ENCODE assay signal across 15 cellular contexts in genomic region chr4:8856835-8857590, GRCh38. TPM values are rescaled to one million over a fixed set of nuclear protein-coding genes. Genes with fewer than 3 reads are reported as not detected.
DNase-seq lines count a peak whose midpoint lies in the region; ATAC-seq and TF ChIP-seq lines count a peak whose summit lies in the region.
"Had no signal": no experiment of that assay in that cellular context is flagged by ENCODE, and none has a peak within 500 bp of the region (broad histone marks: within the 10 kb centered on the region; RNA-seq: fewer than 3 reads in every experiment).

No MANE protein-coding gene starts in this region.

- peaks cover 51% of the 10 kb centered on the region for H3K27me3 Mint-ChIP-seq in activated T-cell treated with anti-CD3 and anti-CD28 coated beads, Interleukin-2, amount 50 U/mL, for 72 hours (ENCODE audit: low read depth)
- peaks cover 42% of the 10 kb centered on the region for H3K27me3 Mint-ChIP-seq in activated T-helper 17 cell treated with anti-CD3 and anti-CD28 coated beads, Interleukin-2, amount 50 U/mL, for 72 hours

- peaks cover 99% of the 10 kb centered on the region for H3K27me3 ChIP-seq in lower lobe of right lung (ENCODE audit: low read depth)
- H3K27me3 ChIP-seq in tibial artery: peaks cover 0 to 98% of the 10 kb centered on the region in 2 donors

- H3K4me1 ChIP-seq in lower lobe of right lung: peaks cover 26% of the 10 kb centered on the region
- H3K4me1 ChIP-seq in tibial artery: peaks cover 0 to 41% (median 35%) of the 10 kb centered on the region in 4 donors

- peak overlapping the region; percentile 40 for H3K4me3 ChIP-seq in lower lobe of right lung
- peak overlapping the region; percentile 12 to 32 for H3K4me3 ChIP-seq in tibial artery
- H3K4me3 ChIP-seq: GM23248 had no signal

- H3K4me3 Mint-ChIP-seq in activated T-cell treated with anti-CD3 and anti-CD28 coated beads, Interleukin-2, amount 50 U/mL, for 72 hours: peak overlapping the region; percentile 29 to 59
- peak overlapping the region; percentile 2 for H3K4me3 Mint-ChIP-seq in activated T-helper 17 cell treated with anti-CD3 and anti-CD28 coated beads, Interleukin-2, amount 50 U/mL, for 72 hours

- H3K27ac Mint-ChIP-seq in activated T-cell treated with anti-CD3 and anti-CD28 coated beads, Interleukin-2, amount 50 U/mL, for 72 hours: no peak overlapping the region
- no peak overlapping the region for H3K27ac Mint-ChIP-seq in activated T-helper 17 cell treated with anti-CD3 and anti-CD28 coated beads, Interleukin-2, amount 50 U/mL, for 72 hours

- peaks cover 0 to 2% of the 10 kb centered on the region in 2 donors for H3K9me3 Mint-ChIP-seq in activated T-cell treated with anti-CD3 and anti-CD28 coated beads, Interleukin-2, amount 50 U/mL, for 72 hours
- no peaks in the 10 kb centered on the region for H3K9me3 Mint-ChIP-seq in activated T-helper 17 cell treated with anti-CD3 and anti-CD28 coated beads, Interleukin-2, amount 50 U/mL, for 72 hours

- H3K4me1 Mint-ChIP-seq in activated T-cell treated with anti-CD3 and anti-CD28 coated beads, Interleukin-2, amount 50 U/mL, for 72 hours (ENCODE audit: low read depth): peaks cover 11% of the 10 kb centered on the region
- H3K4me1 Mint-ChIP-seq in activated T-helper 17 cell treated with anti-CD3 and anti-CD28 coated beads, Interleukin-2, amount 50 U/mL, for 72 hours: no peaks in the 10 kb centered on the region

- ATAC-seq in activated T-cell treated with anti-CD3 and anti-CD28 coated beads, Interleukin-2, amount 50 U/mL, for 72 hours (replicated peaks in 1 of 2): no peak
- no peak for ATAC-seq in activated T-helper 17 cell treated with anti-CD3 and anti-CD28 coated beads, Interleukin-2, amount 50 U/mL, for 72 hours (replicated peaks)
- ATAC-seq in lower lobe of right lung (no peak), HG03565 (IDR thresholded peaks at IDR 0.05; ENCODE audit: unreplicated experiment) (no peak), HG03108 (IDR thresholded peaks at IDR 0.05; ENCODE audit: unreplicated experiment) (no peak), GM19328 (IDR thresholded peaks at IDR 0.05; ENCODE audit: unreplicated experiment) (no peak)

- no peaks in the 10 kb centered on the region for H3K36me3 Mint-ChIP-seq in activated T-cell treated with anti-CD3 and anti-CD28 coated beads, Interleukin-2, amount 50 U/mL, for 72 hours (ENCODE audit: insufficient read depth in 2 of 2)
- H3K36me3 Mint-ChIP-seq in activated T-helper 17 cell treated with anti-CD3 and anti-CD28 coated beads, Interleukin-2, amount 50 U/mL, for 72 hours (ENCODE audit: low read depth): no peaks in the 10 kb centered on the region

- TF ChIP-seq CTCF in lower lobe of right lung (IDR thresholded peaks at IDR 0.05): no peak
- no peak for TF ChIP-seq CTCF in tibial artery (IDR thresholded peaks at IDR 0.05)

- intact Hi-C loops in lower lobe of right lung (cut with DNase I) (no loop called here), tibial artery (cut with DNase I; ENCODE audit: low total_unique reads) (no loop called here)

- H3K36me3 ChIP-seq in lower lobe of right lung (no peaks in the 10 kb centered on the region), tibial artery (no peaks in the 10 kb centered on the region)
- H3K36me3 ChIP-seq: transverse colon had no signal

- no peaks in the 10 kb centered on the region for H3K9me3 ChIP-seq in lower lobe of right lung
- peaks cover 0 to 11% (median 3%) of the 10 kb centered on the region in 3 donors for H3K9me3 ChIP-seq in tibial artery
- H3K9me3 ChIP-seq: transverse colon had no signal

- DNase-seq in activated T-cell treated with anti-CD3 and anti-CD28 coated beads, Interleukin-2, amount 50 U/mL, for 72 hours: no peak
- DNase-seq in activated T-cell treated with anti-CD3 and anti-CD28 coated beads, Interleukin-2, amount 50 U/mL, for 1 hour: no peak
- no peak for DNase-seq in lower lobe of right lung
- no peak for DNase-seq in tibial artery
- DNase-seq: activated naive CD4-positive, alpha-beta T cell treated with anti-CD3 and anti-CD28 coated beads, Interleukin-2, amount 50 U/mL, for 16 hours; DND-41; GM23248; NCI-H226; transverse colon had no signal

- H3K27ac ChIP-seq in lower lobe of right lung: no peak overlapping the region
- no peak overlapping the region for H3K27ac ChIP-seq in tibial artery
- H3K27ac ChIP-seq: GM23248, transverse colon had no signal

RNA-seq across cellular contexts. Expression of gene HMX1, which starts 14.6 kb away (rescaled TPM):
- not detected for total RNA-seq in activated T-cell treated with anti-CD3 and anti-CD28 coated beads, Interleukin-2, amount 50 U/mL, for 72 hours
- not detected for total RNA-seq in activated T-helper 17 cell treated with anti-CD3 and anti-CD28 coated beads, Interleukin-2, amount 50 U/mL, for 72 hours
- not detected for total RNA-seq in lower lobe of right lung
- total RNA-seq: GM23248; mucosa of gallbladder; T-helper 1 cell treated with Interleukin-12 subunit alpha and Interleukin-12 subunit beta and Interleukin-4 antibody, amounts not matched to agents 30 ng/mL and 1 ng/mL, for 36 hours; transverse colon had no signal
